11 cellular contexts compared by ENCODE assay signal in the genomic region with DNA sequence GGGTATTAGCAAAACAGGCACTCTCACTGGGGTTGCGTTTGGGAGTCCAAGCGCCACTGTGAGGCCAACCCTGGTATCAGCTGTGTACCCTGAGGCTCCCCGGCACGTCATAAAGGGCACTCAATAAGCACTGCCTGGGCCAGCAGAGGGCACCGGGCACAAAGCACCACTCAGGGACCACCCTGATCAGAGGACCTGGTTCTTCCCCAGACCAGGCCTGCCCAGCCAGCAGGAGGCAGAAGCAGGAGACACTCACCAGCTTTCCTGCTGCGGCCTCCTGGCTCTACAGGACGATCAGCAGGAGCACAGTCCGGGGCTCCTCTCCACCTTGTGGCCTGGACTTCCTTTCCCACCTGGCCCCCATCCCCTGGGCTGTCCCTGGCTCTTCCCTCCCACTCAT. TPM values are rescaled to one million over a fixed set of nuclear protein-coding genes. Genes with fewer than 3 reads are reported as not detected.
DNase-seq lines count a peak whose midpoint lies in the region; ATAC-seq and TF ChIP-seq lines count a peak whose summit lies in the region.
"Had no signal": no experiment of that assay in that cellular context is flagged by ENCODE, and none has a peak within 500 bp of the region (broad histone marks: within the 10 kb centered on the region; RNA-seq: fewer than 3 reads in every experiment).

No MANE protein-coding gene starts in this region.

- H3K4me1 ChIP-seq in CD4-positive, CD25-positive, alpha-beta regulatory T cell (ENCODE audit: control insufficient read depth, insufficient read depth, low read length, poor library complexity, severe bottlenecking) = peaks cover 8% of the 10 kb centered on the region
- H3K4me1 ChIP-seq in HCT116 (ENCODE audit: control insufficient read depth in 1 of 2, insufficient read depth in 2 of 2, low read length in 2 of 2) = peaks cover 9 to 10% of the 10 kb centered on the region in 2 experiments; a peak in 3 of 4 replicates

- H3K79me2 ChIP-seq in HCT116 (ENCODE audit: insufficient read depth, low read length) = peaks cover 31% of the 10 kb centered on the region

- peak overlapping the region in 2 of 3 donors; percentile 44 to 52 for H3K27ac Mint-ChIP-seq in CD4-positive, CD25-positive, alpha-beta regulatory T cell
- H3K27ac Mint-ChIP-seq in activated naive CD8-positive, alpha-beta T cell = peak overlapping the region; percentile 75

- TF ChIP-seq RAD21 in HCT116 (IDR thresholded peaks at IDR 0.05; ENCODE audit: low read depth) = peak; percentile 51

- no peak overlapping the region for H3K4me3 Mint-ChIP-seq in CD4-positive, CD25-positive, alpha-beta regulatory T cell
- no peak overlapping the region for H3K4me3 Mint-ChIP-seq in activated naive CD8-positive, alpha-beta T cell

- peak; percentile 30 to 47 (median 41); a peak in 5 of 6 replicates for TF ChIP-seq CTCF in HCT116 (IDR thresholded peaks at IDR 0.05 in 2 of 3, conservative IDR thresholded peaks at IDR 0.05 in 1 of 3; ENCODE audit: borderline replicate concordance in 1 of 3, insufficient read depth in 1 of 3, low read depth in 2 of 3, low read length in 2 of 3)

- peak in 1 of 2 donors; percentile 46 for ATAC-seq in CD4-positive, CD25-positive, alpha-beta regulatory T cell (ENCODE audit: low read depth in 2 of 2)
- peak; percentile 73 for ATAC-seq in HCT116
- ATAC-seq in GM19035 (IDR thresholded peaks at IDR 0.05; ENCODE audit: unreplicated experiment) = no peak
- no peak for ATAC-seq in GM18909 (IDR thresholded peaks at IDR 0.05; ENCODE audit: poor library complexity, unreplicated experiment)

- H3K9ac ChIP-seq in HCT116 (ENCODE audit: low read length) = no peak overlapping the region

- H3K9me2 ChIP-seq in HCT116 (ENCODE audit: insufficient read depth) = no peaks in the 10 kb centered on the region

- no peak overlapping the region for H2AFZ ChIP-seq in HCT116 (ENCODE audit: low read depth, low read length, poor library complexity, severe bottlenecking)

- intact Hi-C loops in HCT116 (cut with micrococcal nuclease) = no loop called here

- H3K9me3 Mint-ChIP-seq in CD4-positive, CD25-positive, alpha-beta regulatory T cell = no peaks in the 10 kb centered on the region
- no peaks in the 10 kb centered on the region for H3K9me3 Mint-ChIP-seq in activated naive CD8-positive, alpha-beta T cell (ENCODE audit: low read depth)

- no peaks in the 10 kb centered on the region for H3K27me3 ChIP-seq in CD4-positive, CD25-positive, alpha-beta regulatory T cell (ENCODE audit: control insufficient read depth, insufficient read depth, low read length)
- H3K27me3 ChIP-seq in HCT116 (ENCODE audit: insufficient read depth, low read length) = no peaks in the 10 kb centered on the region

- H3K27me3 Mint-ChIP-seq in CD4-positive, CD25-positive, alpha-beta regulatory T cell = no peaks in the 10 kb centered on the region
- no peaks in the 10 kb centered on the region for H3K27me3 Mint-ChIP-seq in activated naive CD8-positive, alpha-beta T cell

- peak in 1 of 3 donors; percentile 20 for DNase-seq in CD4-positive, CD25-positive, alpha-beta regulatory T cell
- DNase-seq in HCT116 (ENCODE audit: low read depth, low spot score) = no peak
- DNase-seq in lung microvascular endothelial cell (ENCODE audit: low read depth in 2 of 2) = peak; percentile 34 to 47
- no peak for DNase-seq in NCI-H1436 (lab: John Stamatoyannopoulos, UW)
- DNase-seq in NCI-H2196 (lab: John Stamatoyannopoulos, UW; ENCODE audit: unreplicated experiment) = no peak
- DNase-seq: SHP77 treated with DMSO at 0.1 percent for 48 hours had no signal

- no peak overlapping the region for H3K27ac ChIP-seq in CD4-positive, CD25-positive, alpha-beta regulatory T cell (ENCODE audit: insufficient read depth, low read length, poor library complexity, severe bottlenecking)
- H3K27ac ChIP-seq in HCT116 (ENCODE audit: low read depth, low read length) = no peak overlapping the region

- peaks cover 64% of the 10 kb centered on the region for H3K36me3 ChIP-seq in CD4-positive, CD25-positive, alpha-beta regulatory T cell (ENCODE audit: control insufficient read depth, insufficient read depth, low read length)
- peaks cover 0 to 11% of the 10 kb centered on the region in 2 experiments; a peak in 2 of 4 replicates for H3K36me3 ChIP-seq in HCT116 (ENCODE audit: control insufficient read depth in 1 of 2, insufficient read depth in 2 of 2, low read length in 2 of 2)

- H3K4me3 ChIP-seq in CD4-positive, CD25-positive, alpha-beta regulatory T cell (ENCODE audit: low read depth, low read length) = no peak overlapping the region
- no peak overlapping the region for H3K4me3 ChIP-seq in HCT116 (replicated peaks in 1 of 2; ENCODE audit: low read depth in 1 of 2, low read length in 2 of 2)

- H3K4me1 Mint-ChIP-seq in CD4-positive, CD25-positive, alpha-beta regulatory T cell = peaks cover 15 to 64% (median 25%) of the 10 kb centered on the region in 4 donors
- peaks cover 49% of the 10 kb centered on the region for H3K4me1 Mint-ChIP-seq in activated naive CD8-positive, alpha-beta T cell (ENCODE audit: low read depth)

- no peaks in the 10 kb centered on the region for H4K20me1 ChIP-seq in HCT116 (ENCODE audit: insufficient read depth)

- RAD21 ChIA-PET in HCT116 (lab: Charles Lee; ENCODE audit: low non-redundant PET in 1 of 2, low total read pairs in 2 of 2, uncharacterized antibody in 2 of 2, unreplicated experiment in 2 of 2) = no interaction called here

- peaks cover 4% of the 10 kb centered on the region for H3K36me3 Mint-ChIP-seq in CD4-positive, CD25-positive, alpha-beta regulatory T cell
- H3K36me3 Mint-ChIP-seq in activated naive CD8-positive, alpha-beta T cell = no peaks in the 10 kb centered on the region

- no peak overlapping the region for H3K4me2 ChIP-seq in HCT116 (ENCODE audit: low read length)

- BruUV-seq in HCT116 (replicated peaks; lab: Mats Ljungman, UMichigan) = no TSS peak

- H3K9me3 ChIP-seq in CD4-positive, CD25-positive, alpha-beta regulatory T cell (ENCODE audit: control insufficient read depth in 2 of 2, low read length in 2 of 2) = no peaks in the 10 kb centered on the region
- no peaks in the 10 kb centered on the region for H3K9me3 ChIP-seq in HCT116 (ENCODE audit: control insufficient read depth in 1 of 2, insufficient read depth in 1 of 2, low read depth in 1 of 2, low read length in 2 of 2)

- POLR2A ChIA-PET in HCT116 (lab: Charles Lee) = no interaction called here

- no peak for TF ChIP-seq POLR2A in HCT116 (IDR thresholded peaks at IDR 0.05; ENCODE audit: borderline replicate concordance, extremely low read depth, insufficient read depth, insufficient read length)

- CTCF ChIA-PET in HCT116 (lab: Charles Lee) = no interaction called here

TF ChIP-seq in HCT116, 20 proteins besides CTCF, POLR2A, EP300 and RAD21 (continues in another document):
- TF ChIP-seq ZFX (IDR thresholded peaks at IDR 0.05) = no peak
- TF ChIP-seq, protein P1, sequence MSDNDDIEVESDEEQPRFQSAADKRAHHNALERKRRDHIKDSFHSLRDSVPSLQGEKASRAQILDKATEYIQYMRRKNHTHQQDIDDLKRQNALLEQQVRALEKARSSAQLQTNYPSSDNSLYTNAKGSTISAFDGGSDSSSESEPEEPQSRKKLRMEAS (IDR thresholded peaks at IDR 0.05) = no peak
- TF ChIP-seq, protein P2, sequence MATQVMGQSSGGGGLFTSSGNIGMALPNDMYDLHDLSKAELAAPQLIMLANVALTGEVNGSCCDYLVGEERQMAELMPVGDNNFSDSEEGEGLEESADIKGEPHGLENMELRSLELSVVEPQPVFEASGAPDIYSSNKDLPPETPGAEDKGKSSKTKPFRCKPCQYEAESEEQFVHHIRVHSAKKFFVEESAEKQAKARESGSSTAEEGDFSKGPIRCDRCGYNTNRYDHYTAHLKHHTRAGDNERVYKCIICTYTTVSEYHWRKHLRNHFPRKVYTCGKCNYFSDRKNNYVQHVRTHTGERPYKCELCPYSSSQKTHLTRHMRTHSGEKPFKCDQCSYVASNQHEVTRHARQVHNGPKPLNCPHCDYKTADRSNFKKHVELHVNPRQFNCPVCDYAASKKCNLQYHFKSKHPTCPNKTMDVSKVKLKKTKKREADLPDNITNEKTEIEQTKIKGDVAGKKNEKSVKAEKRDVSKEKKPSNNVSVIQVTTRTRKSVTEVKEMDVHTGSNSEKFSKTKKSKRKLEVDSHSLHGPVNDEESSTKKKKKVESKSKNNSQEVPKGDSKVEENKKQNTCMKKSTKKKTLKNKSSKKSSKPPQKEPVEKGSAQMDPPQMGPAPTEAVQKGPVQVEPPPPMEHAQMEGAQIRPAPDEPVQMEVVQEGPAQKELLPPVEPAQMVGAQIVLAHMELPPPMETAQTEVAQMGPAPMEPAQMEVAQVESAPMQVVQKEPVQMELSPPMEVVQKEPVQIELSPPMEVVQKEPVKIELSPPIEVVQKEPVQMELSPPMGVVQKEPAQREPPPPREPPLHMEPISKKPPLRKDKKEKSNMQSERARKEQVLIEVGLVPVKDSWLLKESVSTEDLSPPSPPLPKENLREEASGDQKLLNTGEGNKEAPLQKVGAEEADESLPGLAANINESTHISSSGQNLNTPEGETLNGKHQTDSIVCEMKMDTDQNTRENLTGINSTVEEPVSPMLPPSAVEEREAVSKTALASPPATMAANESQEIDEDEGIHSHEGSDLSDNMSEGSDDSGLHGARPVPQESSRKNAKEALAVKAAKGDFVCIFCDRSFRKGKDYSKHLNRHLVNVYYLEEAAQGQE (IDR thresholded peaks at IDR 0.05; ENCODE audit: low read depth) = no peak
- no peak for TF ChIP-seq ZNF274 (IDR thresholded peaks at IDR 0.05; ENCODE audit: low read depth, low read length)
- no peak for TF ChIP-seq TCF7L2 (IDR thresholded peaks at IDR 0.05; ENCODE audit: borderline replicate concordance, extremely low read depth, insufficient read depth, insufficient read length)
- TF ChIP-seq, protein P3, sequence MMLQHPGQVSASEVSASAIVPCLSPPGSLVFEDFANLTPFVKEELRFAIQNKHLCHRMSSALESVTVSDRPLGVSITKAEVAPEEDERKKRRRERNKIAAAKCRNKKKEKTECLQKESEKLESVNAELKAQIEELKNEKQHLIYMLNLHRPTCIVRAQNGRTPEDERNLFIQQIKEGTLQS (IDR thresholded peaks at IDR 0.05) = no peak
- no peak for TF ChIP-seq ELF1 (IDR thresholded peaks at IDR 0.05; ENCODE audit: borderline replicate concordance, low read depth)
- no peak for TF ChIP-seq JUND (IDR thresholded peaks at IDR 0.05)
- no peak for TF ChIP-seq SRF (IDR thresholded peaks at IDR 0.05; ENCODE audit: low read depth)
- TF ChIP-seq CBX3 (IDR thresholded peaks at IDR 0.05; ENCODE audit: low read depth) = no peak
- no peak for TF ChIP-seq CEBPB (IDR thresholded peaks at IDR 0.05; ENCODE audit: low read depth)
- no peak for TF ChIP-seq EZH2 (IDR thresholded peaks at IDR 0.05)

RNA-seq across cellular contexts. Expression of a gene that starts 12.6 kb away (rescaled TPM):
- total RNA-seq in CD4-positive, CD25-positive, alpha-beta regulatory T cell = 106 TPM
- polyA plus RNA-seq in CD4-positive, CD25-positive, alpha-beta regulatory T cell = 100 to 1,000 TPM; 171 to 210 (median 194) TPM
- total RNA-seq in HCT116 (2021; ENCODE audit: unreplicated experiment) = 53.0 TPM
- 44.8 and 49.4 TPM in 2 replicates for polyA plus RNA-seq in HCT116 (2012)
- 65.8 and 129 TPM in 2 replicates for total RNA-seq in lung microvascular endothelial cell

RNA-seq across cellular contexts. Expression of a gene that starts 50.2 kb away (rescaled TPM):
- not detected for total RNA-seq in CD4-positive, CD25-positive, alpha-beta regulatory T cell
- not detected for polyA plus RNA-seq in CD4-positive, CD25-positive, alpha-beta regulatory T cell
- total RNA-seq in HCT116 (2021; ENCODE audit: unreplicated experiment) (not detected), lung microvascular endothelial cell (not detected in 2 replicates)
- polyA plus RNA-seq in HCT116 (2012) = not detected in 2 replicates
- total RNA-seq: liver had no signal
- polyA plus RNA-seq: liver, thymus had no signal

Comparison
In these comparisons a context has a peak if more than half of its experiments do, and no peak if none do; other contexts are left out.
1. DNase-seq: peak in lung microvascular endothelial cell (2 of 2); none in HCT116 (single experiment), NCI-H1436 (single experiment) and NCI-H2196 (single experiment).